Comparison of ENCODE assay signal across 8 cellular contexts in genomic region chr4:128862608-128863313, GRCh38.
DNase-seq lines count a peak whose midpoint lies in the region; ATAC-seq and TF ChIP-seq lines count a peak whose summit lies in the region.

No MANE protein-coding gene starts in this region.

- peaks cover 74% of the 10 kb centered on the region for H3K36me3 Mint-ChIP-seq in T-helper 2 cell treated with Interferon-gamma antibody and Interleukin-4, amounts not matched to agents 5 μg/mL and 100 μg/mL, for 36 hours (ENCODE audit: low read depth)

- DNase-seq in T-helper 2 cell treated with Interferon-gamma antibody and Interleukin-4, amounts not matched to agents 5 μg/mL and 100 μg/mL, for 36 hours (ENCODE audit: low spot score) = peak; percentile 38
- DNase-seq in choroid plexus epithelial cell (ENCODE audit: low read depth) = peak; percentile 23
- DNase-seq in stimulated activated CD4-positive, alpha-beta T cell treated with anti-CD3 and anti-CD28 coated beads, TNF-alpha, amount 100 ng/mL, for 24 hours (ENCODE audit: low read depth in 3 of 3) = peak; percentile 23 to 46 (median 25)
- no peak for DNase-seq in caudate nucleus (lab: John Stamatoyannopoulos, UW)
- DNase-seq in nucleus accumbens (lab: John Stamatoyannopoulos, UW) = no peak
- no peak for DNase-seq in NCI-H1436 (lab: John Stamatoyannopoulos, UW)

- ATAC-seq in GM18498 (IDR thresholded peaks at IDR 0.05; ENCODE audit: unreplicated experiment) = peak; percentile 65
- peak; percentile 70 for ATAC-seq in HG02623 (IDR thresholded peaks at IDR 0.05; ENCODE audit: unreplicated experiment)

- H3K4me1 Mint-ChIP-seq in T-helper 2 cell treated with Interferon-gamma antibody and Interleukin-4, amounts not matched to agents 5 μg/mL and 100 μg/mL, for 36 hours (ENCODE audit: low read depth) = peaks cover 38% of the 10 kb centered on the region

- no peak overlapping the region for H3K27ac ChIP-seq in caudate nucleus (ENCODE audit: low read depth, low read length)

- no peaks in the 10 kb centered on the region for H3K9me3 Mint-ChIP-seq in T-helper 2 cell treated with Interferon-gamma antibody and Interleukin-4, amounts not matched to agents 5 μg/mL and 100 μg/mL, for 36 hours

- H3K27me3 Mint-ChIP-seq in T-helper 2 cell treated with Interferon-gamma antibody and Interleukin-4, amounts not matched to agents 5 μg/mL and 100 μg/mL, for 36 hours (ENCODE audit: low read depth) = no peaks in the 10 kb centered on the region

- TF ChIP-seq CTCF in choroid plexus epithelial cell (conservative IDR thresholded peaks at IDR 0.05; ENCODE audit: low read depth, low read length) = no peak

- no peak overlapping the region for H3K4me3 ChIP-seq in choroid plexus epithelial cell (ENCODE audit: low read depth, low read length)

- peak overlapping the region; percentile 4 for H3K27ac Mint-ChIP-seq in T-helper 2 cell treated with Interferon-gamma antibody and Interleukin-4, amounts not matched to agents 5 μg/mL and 100 μg/mL, for 36 hours

- H3K4me3 Mint-ChIP-seq in T-helper 2 cell treated with Interferon-gamma antibody and Interleukin-4, amounts not matched to agents 5 μg/mL and 100 μg/mL, for 36 hours = no peak overlapping the region

Comparison
In these comparisons a context has a peak if more than half of its experiments do, and no peak if none do; other contexts are left out.
1. DNase-seq: peak in T-helper 2 cell treated with Interferon-gamma antibody and Interleukin-4, amounts not matched to agents 5 μg/mL and 100 μg/mL, for 36 hours (single experiment), choroid plexus epithelial cell (single experiment) and stimulated activated CD4-positive, alpha-beta T cell treated with anti-CD3 and anti-CD28 coated beads, TNF-alpha, amount 100 ng/mL, for 24 hours (3 of 3); none in caudate nucleus (0 of 61), nucleus accumbens (0 of 56) and NCI-H1436 (single experiment).